In genomic region chr2:53463771-53464726, GRCh38 we compare ENCODE assay signal across 31 cellular contexts.
"Had no signal": no experiment of that assay in that cellular context is flagged by ENCODE, and none has a peak within 500 bp of the region (broad histone marks: within the 10 kb centered on the region; RNA-seq: fewer than 3 reads in every experiment).

No MANE protein-coding gene starts in this region.

- ATAC-seq: activated CD4-positive, alpha-beta T cell treated with anti-CD3 and anti-CD28 coated beads for 36 hours; activated CD4-positive, CD25-positive, alpha-beta regulatory T cell treated with anti-CD3 and anti-CD28 coated beads, Interleukin-2, amount 50 U/mL, for 24 hours; activated CD8-positive, alpha-beta memory T cell treated with anti-CD3 and anti-CD28 coated beads, Interleukin-2, amount 10 ng/mL, durations not matched to agents 7 days and 5 days; activated CD8-positive, alpha-beta T cell treated with anti-CD3 and anti-CD28 coated beads, Interleukin-2, amount 10 ng/mL, durations not matched to agents 7 days and 5 days; activated naive CD8-positive, alpha-beta T cell treated with anti-CD3 and anti-CD28 coated beads, Interleukin-2, amount 50 U/mL, for 24 hours; effector memory CD8-positive, alpha-beta T cell; T-helper 17 cell had no signal

- DNase-seq: activated B cell treated with CpG ODN at 0.5 μM for 24 hours; activated CD4-positive, alpha-beta memory T cell treated with anti-CD3 and anti-CD28 coated beads for 36 hours; activated CD4-positive, alpha-beta T cell treated with anti-CD3 and anti-CD28 coated beads for 36 hours; activated CD4-positive, alpha-beta T cell treated with anti-CD3 and anti-CD28 coated beads, Interleukin-2, amount 10 ng/mL, durations not matched to agents 24 days and 14 days; activated CD8-positive, alpha-beta memory T cell treated with anti-CD3 and anti-CD28 coated beads, Interleukin-2, amount 10 ng/mL, durations not matched to agents 7 days and 5 days; activated CD8-positive, alpha-beta memory T cell treated with anti-CD3 and anti-CD28 coated beads, Interleukin-2, amount 50 U/mL, for 4 hours; activated CD8-positive, alpha-beta T cell treated with anti-CD3 and anti-CD28 coated beads, Interleukin-2, amount 10 ng/mL, durations not matched to agents 7 days and 5 days; activated effector memory CD4-positive, alpha-beta T cell treated with anti-CD3 and anti-CD28 coated beads, Interleukin-2, amount 50 U/mL, for 16 hours; activated naive CD4-positive, alpha-beta T cell treated with anti-CD3 and anti-CD28 coated beads for 36 hours; activated naive CD8-positive, alpha-beta T cell treated with anti-CD3 and anti-CD28 coated beads for 36 hours; activated naive CD8-positive, alpha-beta T cell treated with anti-CD3 and anti-CD28 coated beads, Interleukin-2, amount 50 U/mL, for 24 hours; activated T-cell treated with anti-CD3 and anti-CD28 coated beads, Interleukin-2, amount 50 U/mL, for 1 hour; activated T-cell treated with anti-CD3 and anti-CD28 coated beads, Interleukin-2, amount 50 U/mL, for 48 hours; brain microvascular endothelial cell; caudate nucleus; cortex of kidney; dermis blood vessel endothelial cell; effector CD4-positive, alpha-beta T cell; effector memory CD8-positive, alpha-beta T cell; erythroblast; esophagus squamous epithelium; foreskin melanocyte; head of caudate nucleus; T-helper 1 cell; T-helper 17 cell; T1000; WERI-Rb-1 had no signal

- H3K27ac ChIP-seq: ascending aorta, brain microvascular endothelial cell, esophagus squamous epithelium, WERI-Rb-1 had no signal

- H3K4me3 ChIP-seq: ascending aorta, esophagus squamous epithelium had no signal

- H3K4me1 ChIP-seq: ascending aorta, esophagus squamous epithelium had no signal

- H3K36me3 ChIP-seq: ascending aorta, brain microvascular endothelial cell, esophagus squamous epithelium, WERI-Rb-1 had no signal

- FAIRE-seq: bronchial epithelial cell, colon had no signal

- H3K9me3 ChIP-seq: ascending aorta, esophagus squamous epithelium had no signal

- H3K27me3 ChIP-seq: ascending aorta, brain microvascular endothelial cell, esophagus squamous epithelium had no signal
